ENCODE assay signal across 17 cellular contexts in the genomic region with DNA sequence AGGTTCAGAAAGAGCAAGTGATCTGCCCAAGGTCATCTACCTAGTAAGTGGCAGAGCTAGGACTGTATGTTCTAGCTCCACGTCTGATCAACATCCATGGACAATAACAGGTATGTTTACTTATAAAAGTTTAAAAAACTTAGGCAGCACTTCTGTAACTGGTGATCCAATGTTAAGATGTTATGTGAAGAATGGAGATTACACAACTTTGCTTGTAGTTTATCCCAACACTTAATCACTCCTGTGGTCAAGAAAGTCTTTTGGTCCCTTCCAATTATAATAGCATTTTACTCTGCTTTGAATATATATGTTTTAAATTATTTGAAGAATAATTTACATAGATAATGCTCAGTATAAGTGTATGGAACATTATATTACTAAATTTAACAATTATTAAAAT. TPM values are rescaled to one million over a fixed set of nuclear protein-coding genes. Genes with fewer than 3 reads are reported as not detected.
A peak's percentile ranks its signal among the peaks of the same experiment; 100 is the strongest.
DNase-seq lines count a peak whose midpoint lies in the region; ATAC-seq, FAIRE-seq and TF ChIP-seq lines count a peak whose summit lies in the region.
"Had no signal": no experiment of that assay in that cellular context is flagged by ENCODE, and none has a peak within 500 bp of the region (broad histone marks: within the 10 kb centered on the region; RNA-seq: fewer than 3 reads in every experiment).

No MANE protein-coding gene starts in this region.

- no peak for TF ChIP-seq POLR2A in lower leg skin (IDR thresholded peaks at IDR 0.05)

- H3K27ac ChIP-seq in astrocyte (ENCODE audit: low read depth, low read length): no peak overlapping the region
- H3K27ac ChIP-seq: cardiac muscle cell, tibial nerve had no signal

- H3K4me2 ChIP-seq in astrocyte (ENCODE audit: low read length): no peak overlapping the region

- H3K4me3 ChIP-seq in astrocyte (ENCODE audit: insufficient read depth, low read depth, low read length) (no peak overlapping the region), Caco-2 (ENCODE audit: low read depth, low read length) (no peak overlapping the region), lower leg skin (ENCODE audit: low read depth, poor library complexity, severe bottlenecking) (no peak overlapping the region)
- H3K4me3 ChIP-seq: cardiac muscle cell, tibial nerve had no signal

- H4K20me1 ChIP-seq in astrocyte (ENCODE audit: insufficient read depth, low read length): peaks cover 62% of the 10 kb centered on the region

- no peak overlapping the region for H2AFZ ChIP-seq in astrocyte (ENCODE audit: low read depth, low read length)

- peaks cover 23% of the 10 kb centered on the region for H3K4me1 Mint-ChIP-seq in astrocyte (ENCODE audit: low read depth, unreplicated experiment)
- H3K4me1 Mint-ChIP-seq in memory B cell: peaks cover 30% of the 10 kb centered on the region
- H3K4me1 Mint-ChIP-seq in Caco-2 (ENCODE audit: low read depth, unreplicated experiment): peaks cover 21% of the 10 kb centered on the region
- peaks cover 28% of the 10 kb centered on the region for H3K4me1 Mint-ChIP-seq in activated T-helper 2 cell treated with anti-CD3 and anti-CD28 coated beads, Interferon-gamma antibody, Interleukin-2, Interleukin-4, amounts not matched to agents 10 μg/mL and 5 μg/mL and 100 μg/mL, durations not matched to agents 14 hours and 24 hours and 36 hours (ENCODE audit: low read depth)

- H3K27ac Mint-ChIP-seq in astrocyte (ENCODE audit: unreplicated experiment) (no peak overlapping the region), memory B cell (peak overlapping the region; percentile 40), Caco-2 (ENCODE audit: unreplicated experiment) (no peak overlapping the region)
- H3K27ac Mint-ChIP-seq in activated T-helper 2 cell treated with anti-CD3 and anti-CD28 coated beads, Interferon-gamma antibody, Interleukin-2, Interleukin-4, amounts not matched to agents 10 μg/mL and 5 μg/mL and 100 μg/mL, durations not matched to agents 14 hours and 24 hours and 36 hours: no peak overlapping the region
- H3K27ac Mint-ChIP-seq: activated T-helper 17 cell treated with anti-CD3 and anti-CD28 coated beads, Interleukin-2, amount 50 U/mL, for 72 hours had no signal

- CTCF ChIA-PET in Caco-2 (lab: Charles Lee): no interaction called here

- TF ChIP-seq CTCF in astrocyte (IDR thresholded peaks at IDR 0.05; ENCODE audit: insufficient read depth, low read depth, low read length) (no peak), Caco-2 (IDR thresholded peaks at IDR 0.05; ENCODE audit: insufficient read depth in 1 of 2, low read depth in 1 of 2, low read length in 1 of 2, severe bottlenecking in 1 of 2, unreplicated experiment in 1 of 2) (no peak), lower leg skin (IDR thresholded peaks at IDR 0.05) (no peak)

- peak; percentile 1 for ATAC-seq in GM19324 (IDR thresholded peaks at IDR 0.05; ENCODE audit: low FRiP score, unreplicated experiment)
- no peak for ATAC-seq in memory B cell (ENCODE audit: low read depth)
- ATAC-seq: activated T-helper 17 cell treated with anti-CD3 and anti-CD28 coated beads, Interleukin-2, amount 50 U/mL, for 72 hours had no signal

- peak overlapping the region; percentile 21 for H3K4me3 Mint-ChIP-seq in astrocyte (ENCODE audit: unreplicated experiment)
- H3K4me3 Mint-ChIP-seq in memory B cell: no peak overlapping the region
- no peak overlapping the region for H3K4me3 Mint-ChIP-seq in Caco-2 (ENCODE audit: unreplicated experiment)
- H3K4me3 Mint-ChIP-seq in activated T-helper 2 cell treated with anti-CD3 and anti-CD28 coated beads, Interferon-gamma antibody, Interleukin-2, Interleukin-4, amounts not matched to agents 10 μg/mL and 5 μg/mL and 100 μg/mL, durations not matched to agents 14 hours and 24 hours and 36 hours (ENCODE audit: low read depth): no peak overlapping the region
- H3K4me3 Mint-ChIP-seq: activated T-helper 17 cell treated with anti-CD3 and anti-CD28 coated beads, Interleukin-2, amount 50 U/mL, for 72 hours had no signal

- H3K4me1 ChIP-seq in astrocyte (ENCODE audit: insufficient read depth, low read length): peaks cover 5% of the 10 kb centered on the region
- peaks cover 12% of the 10 kb centered on the region for H3K4me1 ChIP-seq in Caco-2

- peaks cover 98% of the 10 kb centered on the region for H3K79me2 ChIP-seq in astrocyte (ENCODE audit: insufficient read depth, low read length)

- FAIRE-seq in astrocyte (lab: Jason Lieb, UNC): no peak

- H3K9ac ChIP-seq in astrocyte (ENCODE audit: low read length): no peak overlapping the region

- no TSS peak for BruUV-seq in Caco-2 (replicated peaks; lab: Mats Ljungman, UMichigan)

- H3K36me3 Mint-ChIP-seq in astrocyte (ENCODE audit: low read depth, unreplicated experiment): peaks cover 9% of the 10 kb centered on the region
- H3K36me3 Mint-ChIP-seq in memory B cell: peaks cover 9% of the 10 kb centered on the region
- peaks cover 38% of the 10 kb centered on the region for H3K36me3 Mint-ChIP-seq in Caco-2 (ENCODE audit: insufficient read depth, unreplicated experiment)
- peaks cover 35% of the 10 kb centered on the region for H3K36me3 Mint-ChIP-seq in activated T-helper 2 cell treated with anti-CD3 and anti-CD28 coated beads, Interferon-gamma antibody, Interleukin-2, Interleukin-4, amounts not matched to agents 10 μg/mL and 5 μg/mL and 100 μg/mL, durations not matched to agents 14 hours and 24 hours and 36 hours (ENCODE audit: low read depth)

- POLR2A ChIA-PET in Caco-2 (lab: Charles Lee): no interaction called here

- H3K27me3 ChIP-seq in astrocyte (ENCODE audit: insufficient read depth, low read length) (no peaks in the 10 kb centered on the region), Caco-2 (replicated peaks; ENCODE audit: control insufficient read depth, insufficient read depth, low read length) (no peaks in the 10 kb centered on the region)
- H3K27me3 ChIP-seq: cardiac muscle cell, tibial nerve had no signal

- H3K9me3 ChIP-seq in astrocyte (ENCODE audit: insufficient read depth, low read depth, low read length) (no peaks in the 10 kb centered on the region), Caco-2 (no peaks in the 10 kb centered on the region)
- H3K9me3 ChIP-seq: tibial nerve had no signal

- DNase-seq in AG08395 (ENCODE audit: low spot score): peak; percentile 26
- peak; percentile 47 for DNase-seq in astrocyte (ENCODE audit: low read depth)
- DNase-seq in memory B cell (ENCODE audit: low spot score in 2 of 2): no peak
- no peak for DNase-seq in Caco-2
- DNase-seq in lower leg skin (ENCODE audit: low spot score in 2 of 2): no peak
- DNase-seq in stimulated activated CD4-positive, alpha-beta T cell treated with anti-CD3 and anti-CD28 coated beads, Interleukin-4, amount 100 ng/mL, for 1 hour: no peak
- no peak for DNase-seq in activated T-helper 2 cell treated with anti-CD3 and anti-CD28 coated beads, Interferon-gamma antibody, Interleukin-2, Interleukin-4, amounts not matched to agents 10 μg/mL and 5 μg/mL and 100 μg/mL, durations not matched to agents 14 hours and 24 hours and 36 hours (ENCODE audit: low spot score)
- DNase-seq: activated CD4-positive, alpha-beta T cell treated with anti-CD3 and anti-CD28 coated beads, Interleukin-2, amount 50 U/mL, for 1 hour; DMS 273 treated with DMSO at 0.1 percent for 48 hours; NCI-H187 treated with DMSO at 0.1 percent for 48 hours; nucleus accumbens; SHP77; T1000 had no signal

- H3K9me3 Mint-ChIP-seq in astrocyte (ENCODE audit: unreplicated experiment): no peaks in the 10 kb centered on the region
- H3K9me3 Mint-ChIP-seq in memory B cell: no peaks in the 10 kb centered on the region
- no peaks in the 10 kb centered on the region for H3K9me3 Mint-ChIP-seq in Caco-2 (ENCODE audit: unreplicated experiment)
- H3K9me3 Mint-ChIP-seq in activated T-helper 2 cell treated with anti-CD3 and anti-CD28 coated beads, Interferon-gamma antibody, Interleukin-2, Interleukin-4, amounts not matched to agents 10 μg/mL and 5 μg/mL and 100 μg/mL, durations not matched to agents 14 hours and 24 hours and 36 hours: no peaks in the 10 kb centered on the region
- H3K9me3 Mint-ChIP-seq: activated T-helper 17 cell treated with anti-CD3 and anti-CD28 coated beads, Interleukin-2, amount 50 U/mL, for 72 hours had no signal

- intact Hi-C loops in Caco-2 (cut with micrococcal nuclease; ENCODE audit: unreplicated experiment): no loop called here
- intact Hi-C loops in lower leg skin (cut with DNase I; ENCODE audit: low total_unique reads): loop anchor here (10.0 kb wide), 1 partner anchor 65 kb away; no protein-coding TSS in a partner anchor
- intact Hi-C loops in activated T-helper 2 cell treated with anti-CD3 and anti-CD28 coated beads, Interferon-gamma antibody, Interleukin-2, Interleukin-4, amounts not matched to agents 10 μg/mL and 5 μg/mL and 100 μg/mL, durations not matched to agents 14 hours and 24 hours and 36 hours (cut with micrococcal nuclease): loop anchor here (10.0 kb wide), 1 partner anchor 975 kb away; no protein-coding TSS in a partner anchor

- H3K36me3 ChIP-seq in astrocyte (ENCODE audit: insufficient read depth, low read length) (peaks cover 15% of the 10 kb centered on the region), Caco-2 (ENCODE audit: control insufficient read depth, insufficient read depth, low read length) (no peaks in the 10 kb centered on the region)

- no peaks in the 10 kb centered on the region for H3K27me3 Mint-ChIP-seq in astrocyte (ENCODE audit: low read depth, unreplicated experiment)
- H3K27me3 Mint-ChIP-seq in memory B cell: no peaks in the 10 kb centered on the region
- H3K27me3 Mint-ChIP-seq in Caco-2 (ENCODE audit: insufficient read depth, unreplicated experiment): no peaks in the 10 kb centered on the region
- no peaks in the 10 kb centered on the region for H3K27me3 Mint-ChIP-seq in activated T-helper 2 cell treated with anti-CD3 and anti-CD28 coated beads, Interferon-gamma antibody, Interleukin-2, Interleukin-4, amounts not matched to agents 10 μg/mL and 5 μg/mL and 100 μg/mL, durations not matched to agents 14 hours and 24 hours and 36 hours (ENCODE audit: low read depth)
- H3K27me3 Mint-ChIP-seq: activated T-helper 17 cell treated with anti-CD3 and anti-CD28 coated beads, Interleukin-2, amount 50 U/mL, for 72 hours had no signal

- 75 to 84% methylated on average over 1 of the region's 1 CpG for WGBS in lower leg skin, 2 donors

RNA-seq across cellular contexts. Expression of a gene that starts 4.8 kb away (rescaled TPM):
- 12.8 and 13.6 TPM in 2 replicates for total RNA-seq in astrocyte
- 17.1 and 17.6 TPM in 2 replicates for total RNA-seq in Caco-2 (2022)
- 1 to 10 TPM; 4.0 to 7.1 (median 4.8) TPM for total RNA-seq in lower leg skin
- total RNA-seq in activated T-helper 2 cell treated with anti-CD3 and anti-CD28 coated beads, Interferon-gamma antibody, Interleukin-2, Interleukin-4, amounts not matched to agents 10 μg/mL and 5 μg/mL and 100 μg/mL, durations not matched to agents 14 hours and 24 hours and 36 hours: 6.4 and 6.8 TPM in 2 replicates

Comparison
In these comparisons a context has a peak if more than half of its experiments do, and no peak if none do; other contexts are left out.
1. DNase-seq: peak in AG08395 (single experiment) and astrocyte (single experiment); none in memory B cell (0 of 2), Caco-2 (0 of 2), lower leg skin (0 of 2), stimulated activated CD4-positive, alpha-beta T cell treated with anti-CD3 and anti-CD28 coated beads, Interleukin-4, amount 100 ng/mL, for 1 hour (single experiment) and activated T-helper 2 cell treated with anti-CD3 and anti-CD28 coated beads, Interferon-gamma antibody, Interleukin-2, Interleukin-4, amounts not matched to agents 10 μg/mL and 5 μg/mL and 100 μg/mL, durations not matched to agents 14 hours and 24 hours and 36 hours (single experiment).